1 cellular context compared by ENCODE assay signal in the genomic region with DNA sequence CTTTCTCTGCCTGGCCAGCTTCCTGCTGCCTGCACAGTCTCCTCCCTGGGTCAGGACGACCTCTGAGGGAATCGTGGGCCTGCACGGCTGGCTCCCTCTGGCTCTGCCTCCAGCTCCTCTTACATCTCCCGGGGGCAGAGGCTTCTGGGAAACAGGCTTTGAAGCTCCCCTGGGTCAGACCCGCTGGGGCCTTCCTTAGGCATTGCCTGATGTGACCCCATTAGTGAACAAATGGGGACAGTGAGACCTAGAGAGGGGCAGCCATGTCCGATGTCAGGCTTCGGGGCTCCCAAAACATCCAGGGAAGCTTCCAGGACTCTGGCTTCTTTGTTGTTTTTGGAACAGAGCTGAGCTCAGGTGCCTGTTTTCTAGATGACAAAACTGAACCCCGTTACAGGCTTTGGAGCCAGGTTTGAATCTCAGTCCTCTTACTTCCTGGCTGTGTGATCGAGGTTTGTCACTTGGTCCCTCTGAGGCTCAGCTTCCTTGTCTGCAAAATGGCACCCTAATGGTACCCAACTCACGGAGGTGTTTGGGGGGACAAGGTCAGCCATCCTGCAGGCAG.
TF ChIP-seq lines count a peak whose summit lies in the region.

No MANE protein-coding gene starts in this region.

TF ChIP-seq in SK-N-SH, 30 proteins besides CTCF, POLR2A, EP300 and RAD21 (continued from another document):
- TF ChIP-seq IRF3 (IDR thresholded peaks at IDR 0.05; ENCODE audit: low read depth, low read length), result no peak
- TF ChIP-seq ELF1 (IDR thresholded peaks at IDR 0.05), result no peak
- no peak for TF ChIP-seq FOXJ3 (CRISPR knock-in tag; IDR thresholded peaks at IDR 0.05)
- TF ChIP-seq EZH2phosphoT487 (IDR thresholded peaks at IDR 0.05; ENCODE audit: borderline replicate concordance, low read depth), result no peak
